ENCODE assay signal across 33 cellular contexts in the genomic region with DNA sequence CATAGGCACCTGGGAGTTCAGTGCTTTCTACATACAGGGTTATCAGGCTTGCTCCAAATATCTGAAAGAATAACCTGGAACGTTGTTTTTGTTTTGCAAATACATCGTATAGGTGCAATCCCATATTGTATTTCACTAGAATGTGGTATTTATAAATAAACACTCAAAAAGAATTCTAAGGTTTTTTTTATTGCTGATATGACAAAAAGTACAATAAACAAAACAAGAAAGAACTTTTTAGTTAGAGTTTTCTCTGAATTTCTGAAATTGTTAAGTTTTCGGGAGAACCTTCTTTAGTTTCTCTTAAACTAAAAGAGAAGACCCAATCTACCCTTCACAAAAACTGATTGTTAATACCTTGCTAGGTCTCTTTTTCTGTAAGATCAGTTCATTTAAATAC.
"Had no signal": no experiment of that assay in that cellular context is flagged by ENCODE, and none has a peak within 500 bp of the region (broad histone marks: within the 10 kb centered on the region; RNA-seq: fewer than 3 reads in every experiment).

No MANE protein-coding gene starts in this region.

- DNase-seq: activated B cell treated with CpG ODN at 0.5 μM for 24 hours; activated CD4-positive, alpha-beta memory T cell treated with anti-CD3 and anti-CD28 coated beads for 36 hours; activated CD4-positive, alpha-beta T cell treated with anti-CD3 and anti-CD28 coated beads for 4 hours; activated CD4-positive, alpha-beta T cell treated with anti-CD3 and anti-CD28 coated beads, Interleukin-2, amount 10 ng/mL, durations not matched to agents 24 days and 14 days; activated CD4-positive, alpha-beta T cell treated with anti-CD3 and anti-CD28 coated beads, Interleukin-2, amount 50 U/mL, for 1 hour; activated CD4-positive, alpha-beta T cell treated with anti-CD3 and anti-CD28 coated beads, Interleukin-2, amount 50 U/mL, for 4 hours; activated CD4-positive, CD25-positive, alpha-beta regulatory T cell treated with anti-CD3 and anti-CD28 coated beads, Interleukin-2, amount 50 U/mL, for 72 hours; activated CD8-positive, alpha-beta memory T cell treated with anti-CD3 and anti-CD28 coated beads, Interleukin-2, amount 50 U/mL, for 4 hours; activated CD8-positive, alpha-beta T cell treated with anti-CD3 and anti-CD28 coated beads for 36 hours; activated effector memory CD4-positive, alpha-beta T cell treated with anti-CD3 and anti-CD28 coated beads, Interleukin-2, amount 50 U/mL, for 16 hours; activated gamma-delta T cell treated with Interleukin-2 at 50 U/mL for 16 hours; activated naive CD4-positive, alpha-beta T cell; activated naive CD4-positive, alpha-beta T cell treated with anti-CD3 and anti-CD28 coated beads for 36 hours; activated naive CD4-positive, alpha-beta T cell treated with anti-CD3 and anti-CD28 coated beads, Interleukin-2, amount 50 U/mL, for 16 hours; activated naive CD8-positive, alpha-beta T cell treated with anti-CD3 and anti-CD28 coated beads for 36 hours; activated T-cell treated with anti-CD3 and anti-CD28 coated beads for 4 hours; activated T-cell treated with anti-CD3 and anti-CD28 coated beads, Interleukin-2, amount 50 U/mL, for 1 hour; activated T-cell treated with anti-CD3 and anti-CD28 coated beads, Interleukin-2, amount 50 U/mL, for 4 hours; activated T-cell treated with anti-CD3 and anti-CD28 coated beads, Interleukin-2, amount 50 U/mL, for 72 hours; adrenal gland; amniotic stem cell; aorta; body of pancreas; brain microvascular endothelial cell; central memory CD4-positive, alpha-beta T cell; T-helper 2 cell; T-helper 9 cell had no signal

- ATAC-seq: activated CD8-positive, alpha-beta T cell treated with anti-CD3 and anti-CD28 coated beads for 36 hours; activated naive CD4-positive, alpha-beta T cell treated with anti-CD3 and anti-CD28 coated beads, Interleukin-2, amount 50 U/mL, for 72 hours; activated T-cell treated with anti-CD3 and anti-CD28 coated beads, Interleukin-2, amount 50 U/mL, for 4 hours; activated T-cell treated with anti-CD3 and anti-CD28 coated beads, Interleukin-2, amount 50 U/mL, for 72 hours; activated T-helper 17 cell treated with anti-CD3 and anti-CD28 coated beads, Interleukin-2, amount 50 U/mL, for 72 hours; body of pancreas had no signal

- H3K36me3 ChIP-seq: adrenal gland, brain microvascular endothelial cell, breast epithelium had no signal

- H3K4me1 ChIP-seq: adrenal gland, body of pancreas, breast epithelium had no signal

- FAIRE-seq: astrocyte, TTC549 had no signal

- H3K4me3 ChIP-seq: adrenal gland, body of pancreas, breast epithelium had no signal

- H3K9me3 ChIP-seq: adrenal gland had no signal

- H3K27ac ChIP-seq: adrenal gland, body of pancreas, brain microvascular endothelial cell, breast epithelium, VCaP had no signal

- H3K27me3 ChIP-seq: adrenal gland, body of pancreas, brain microvascular endothelial cell, breast epithelium had no signal
